Comparison of ENCODE assay signal across 12 cellular contexts in genomic region chr5:180817847-180818246, GRCh38. TPM values are rescaled to one million over a fixed set of nuclear protein-coding genes. Genes with fewer than 3 reads are reported as not detected.
A peak's percentile ranks its signal among the peaks of the same experiment; 100 is the strongest.
DNase-seq lines count a peak whose midpoint lies in the region; ATAC-seq, FAIRE-seq and TF ChIP-seq lines count a peak whose summit lies in the region.
"Had no signal": no experiment of that assay in that cellular context is flagged by ENCODE, and none has a peak within 500 bp of the region (broad histone marks: within the 10 kb centered on the region; RNA-seq: fewer than 3 reads in every experiment).

No MANE protein-coding gene starts in this region.

- peak; percentile 79 for DNase-seq in RCC 7860 (ENCODE audit: low spot score)
- no peak for DNase-seq in lung (ENCODE audit: low spot score)
- DNase-seq in stimulated activated effector memory CD8-positive, alpha-beta T cell treated with anti-CD3 and anti-CD28 coated beads, Interleukin-12 subunit alpha, Interleukin-12 subunit beta, amount 100 ng/mL, for 72 hours (ENCODE audit: low spot score in 2 of 2) = no peak
- no peak for DNase-seq in Kasumi-1 (lab: John Stamatoyannopoulos, UW)
- DNase-seq in CD4-positive, alpha-beta memory T cell = no peak
- DNase-seq in iPS-NIHi7 (ENCODE audit: extremely low spot score) = no peak
- DNase-seq: NCI-H2081 treated with DMSO at 0.1 percent for 48 hours, WERI-Rb-1 had no signal

- TF ChIP-seq CTCF in DOHH2 (IDR thresholded peaks at IDR 0.05; ENCODE audit: low read depth, low read length, poor library complexity, severe bottlenecking) = no peak
- TF ChIP-seq CTCF in lung (IDR thresholded peaks at IDR 0.05; ENCODE audit: control extremely low read depth, extremely low read depth) = no peak

- H3K27ac ChIP-seq in DOHH2 (ENCODE audit: low read depth, low read length) (no peak overlapping the region), lung (ENCODE audit: low read depth in 1 of 2, low read length in 1 of 2) (peak overlapping the region; percentile 11 to 48)
- H3K27ac ChIP-seq in CD4-positive, alpha-beta memory T cell (ENCODE audit: low read depth, low read length) = no peak overlapping the region
- H3K27ac ChIP-seq: neutrophil, WERI-Rb-1 had no signal

- H3K79me2 ChIP-seq in DOHH2 (ENCODE audit: control insufficient read depth, low read length) = 0 out of 2 replicates have a peak, but pooled peaks cover 2% of the 10 kb centered on the region

- H3K9me2 ChIP-seq in DOHH2 (replicated peaks; ENCODE audit: control insufficient read depth, low read length) = no peaks in the 10 kb centered on the region

- H3K4me1 Mint-ChIP-seq in stimulated activated effector memory CD8-positive, alpha-beta T cell treated with anti-CD3 and anti-CD28 coated beads, Interleukin-12 subunit alpha, Interleukin-12 subunit beta, amount 100 ng/mL, for 72 hours = peaks cover 42% of the 10 kb centered on the region
- peaks cover 18 to 50% (median 28%) of the 10 kb centered on the region in 4 donors for H3K4me1 Mint-ChIP-seq in CD4-positive, alpha-beta memory T cell

- H3F3A ChIP-seq in DOHH2 (ENCODE audit: control insufficient read depth, insufficient read depth) = peaks cover 12% of the 10 kb centered on the region

- no peaks in the 10 kb centered on the region for H4K20me1 ChIP-seq in DOHH2 (ENCODE audit: control insufficient read depth, insufficient read depth, low read depth, low read length)

- H3K9me3 ChIP-seq in DOHH2 (ENCODE audit: control insufficient read depth, insufficient read depth, low read length) = no peaks in the 10 kb centered on the region
- no peaks in the 10 kb centered on the region for H3K9me3 ChIP-seq in lung (ENCODE audit: control insufficient read depth in 2 of 2, insufficient read depth in 1 of 2, low read length in 1 of 2)
- H3K9me3 ChIP-seq in CD4-positive, alpha-beta memory T cell (ENCODE audit: control insufficient read depth in 1 of 2, low read length in 2 of 2) = no peaks in the 10 kb centered on the region
- H3K9me3 ChIP-seq: Caco-2, neutrophil had no signal

- H3K4me3 ChIP-seq in DOHH2 (ENCODE audit: low read length) = no peak overlapping the region
- no peak overlapping the region for H3K4me3 ChIP-seq in lung
- no peak overlapping the region for H3K4me3 ChIP-seq in CD4-positive, alpha-beta memory T cell (ENCODE audit: low read length in 2 of 2)

- CTCF ChIA-PET in CD4-positive, alpha-beta memory T cell (lab: Charles Lee; ENCODE audit: partially characterized antibody) = interaction anchor here (0.8 to 1.2 kb wide), 3 partner anchors 13 to 51 kb away, joined by 3 to 6 read pairs (median 4); no protein-coding TSS in a partner anchor

- WGBS in lung, 2 donors = 34 to 44% methylated on average over 7 of the region's 7 CpGs

- ATAC-seq in lung (ENCODE audit: insufficient read depth, low FRiP score) (no peak), GM18511 (IDR thresholded peaks at IDR 0.05; ENCODE audit: unreplicated experiment) (no peak)
- peak; percentile 68 for ATAC-seq in stimulated activated effector memory CD8-positive, alpha-beta T cell treated with anti-CD3 and anti-CD28 coated beads, Interleukin-12 subunit alpha, Interleukin-12 subunit beta, amount 100 ng/mL, for 72 hours

- POLR2A ChIA-PET in CD4-positive, alpha-beta memory T cell (lab: Charles Lee; ENCODE audit: partially characterized antibody) = interaction anchor here (1.2 to 11.9 kb wide), 3 partner anchors 9 to 19 kb away, joined by 3 to 166 read pairs (median 61); partner anchors contain the start of gene MGAT1

- intact Hi-C loops in CD4-positive, alpha-beta memory T cell (cut with micrococcal nuclease) = no loop called here

- no peaks in the 10 kb centered on the region for H3K9me3 Mint-ChIP-seq in stimulated activated effector memory CD8-positive, alpha-beta T cell treated with anti-CD3 and anti-CD28 coated beads, Interleukin-12 subunit alpha, Interleukin-12 subunit beta, amount 100 ng/mL, for 72 hours
- no peaks in the 10 kb centered on the region for H3K9me3 Mint-ChIP-seq in CD4-positive, alpha-beta memory T cell

- H3K27me3 Mint-ChIP-seq in CD4-positive, alpha-beta memory T cell = no peaks in the 10 kb centered on the region

- peak overlapping the region; percentile 54 for H3K4me2 ChIP-seq in DOHH2 (ENCODE audit: low read length)

- H3K27me3 ChIP-seq in DOHH2 (ENCODE audit: control insufficient read depth, low read length) (no peaks in the 10 kb centered on the region), lung (ENCODE audit: control insufficient read depth, insufficient read depth) (no peaks in the 10 kb centered on the region)
- H3K27me3 ChIP-seq in CD4-positive, alpha-beta memory T cell (ENCODE audit: insufficient read depth, low read length) = no peaks in the 10 kb centered on the region

- H3K27ac Mint-ChIP-seq in stimulated activated effector memory CD8-positive, alpha-beta T cell treated with anti-CD3 and anti-CD28 coated beads, Interleukin-12 subunit alpha, Interleukin-12 subunit beta, amount 100 ng/mL, for 72 hours = no peak overlapping the region
- H3K27ac Mint-ChIP-seq in CD4-positive, alpha-beta memory T cell = peak overlapping the region in 2 of 7 donors; percentile 32 to 78

- H3K4me1 ChIP-seq in DOHH2 (ENCODE audit: control insufficient read depth, low read length) (peaks cover 74% of the 10 kb centered on the region), lung (ENCODE audit: control insufficient read depth in 2 of 2, insufficient read depth in 2 of 2, low read length in 2 of 2) (peaks cover 3% of the 10 kb centered on the region in 2 donors)
- peaks cover 26% of the 10 kb centered on the region for H3K4me1 ChIP-seq in CD4-positive, alpha-beta memory T cell (ENCODE audit: insufficient read depth, low read length)

- H3K36me3 ChIP-seq in DOHH2 (ENCODE audit: control insufficient read depth, low read length) (no peaks in the 10 kb centered on the region), lung (ENCODE audit: control insufficient read depth in 2 of 2, insufficient read depth in 2 of 2, low read length in 2 of 2) (no peaks in the 10 kb centered on the region)
- H3K36me3 ChIP-seq in CD4-positive, alpha-beta memory T cell (ENCODE audit: insufficient read depth, low read length) = no peaks in the 10 kb centered on the region
- H3K36me3 ChIP-seq: neutrophil, WERI-Rb-1 had no signal

- no peaks in the 10 kb centered on the region for H3K36me3 Mint-ChIP-seq in stimulated activated effector memory CD8-positive, alpha-beta T cell treated with anti-CD3 and anti-CD28 coated beads, Interleukin-12 subunit alpha, Interleukin-12 subunit beta, amount 100 ng/mL, for 72 hours
- no peaks in the 10 kb centered on the region for H3K36me3 Mint-ChIP-seq in CD4-positive, alpha-beta memory T cell

- no peak overlapping the region for H3K4me3 Mint-ChIP-seq in stimulated activated effector memory CD8-positive, alpha-beta T cell treated with anti-CD3 and anti-CD28 coated beads, Interleukin-12 subunit alpha, Interleukin-12 subunit beta, amount 100 ng/mL, for 72 hours
- peak overlapping the region in 1 of 8 donors; percentile 21 for H3K4me3 Mint-ChIP-seq in CD4-positive, alpha-beta memory T cell

- FAIRE-seq in RCC 7860 (lab: Jason Lieb, UNC) = peak; percentile 91

RNA-seq across cellular contexts. Expression of gene MGAT1, which starts 15.2 kb away (rescaled TPM):
- 100 to 1,000 TPM; 117 to 274 TPM for total RNA-seq in lung
- polyA plus RNA-seq in lung = 100 to 1,000 TPM; 149 to 415 TPM
- 100 to 1,000 TPM; 187 TPM for total RNA-seq in CD4-positive, alpha-beta memory T cell
- 100 to 1,000 TPM; 135 to 150 TPM for polyA plus RNA-seq in CD4-positive, alpha-beta memory T cell

RNA-seq across cellular contexts. Expression of gene ZFP62, which starts 43.2 kb away (rescaled TPM):
- 10 to 100 TPM; 18.1 to 31.2 TPM for total RNA-seq in lung
- 10 to 100 TPM in 1 of 2 donors, 1 to 10 TPM in 1; 9.6 to 21.9 TPM for polyA plus RNA-seq in lung
- total RNA-seq in CD4-positive, alpha-beta memory T cell = 10 to 100 TPM; 71.1 to 71.7 TPM
- polyA plus RNA-seq in CD4-positive, alpha-beta memory T cell = 10 to 100 TPM; 11.4 to 21.1 TPM

Comparison
In these comparisons a context has a peak if more than half of its experiments do, and no peak if none do; other contexts are left out.
1. H3K27ac ChIP-seq: peak in lung (2 of 2); none in DOHH2 (single experiment) and CD4-positive, alpha-beta memory T cell (single experiment).